In the genomic region with DNA sequence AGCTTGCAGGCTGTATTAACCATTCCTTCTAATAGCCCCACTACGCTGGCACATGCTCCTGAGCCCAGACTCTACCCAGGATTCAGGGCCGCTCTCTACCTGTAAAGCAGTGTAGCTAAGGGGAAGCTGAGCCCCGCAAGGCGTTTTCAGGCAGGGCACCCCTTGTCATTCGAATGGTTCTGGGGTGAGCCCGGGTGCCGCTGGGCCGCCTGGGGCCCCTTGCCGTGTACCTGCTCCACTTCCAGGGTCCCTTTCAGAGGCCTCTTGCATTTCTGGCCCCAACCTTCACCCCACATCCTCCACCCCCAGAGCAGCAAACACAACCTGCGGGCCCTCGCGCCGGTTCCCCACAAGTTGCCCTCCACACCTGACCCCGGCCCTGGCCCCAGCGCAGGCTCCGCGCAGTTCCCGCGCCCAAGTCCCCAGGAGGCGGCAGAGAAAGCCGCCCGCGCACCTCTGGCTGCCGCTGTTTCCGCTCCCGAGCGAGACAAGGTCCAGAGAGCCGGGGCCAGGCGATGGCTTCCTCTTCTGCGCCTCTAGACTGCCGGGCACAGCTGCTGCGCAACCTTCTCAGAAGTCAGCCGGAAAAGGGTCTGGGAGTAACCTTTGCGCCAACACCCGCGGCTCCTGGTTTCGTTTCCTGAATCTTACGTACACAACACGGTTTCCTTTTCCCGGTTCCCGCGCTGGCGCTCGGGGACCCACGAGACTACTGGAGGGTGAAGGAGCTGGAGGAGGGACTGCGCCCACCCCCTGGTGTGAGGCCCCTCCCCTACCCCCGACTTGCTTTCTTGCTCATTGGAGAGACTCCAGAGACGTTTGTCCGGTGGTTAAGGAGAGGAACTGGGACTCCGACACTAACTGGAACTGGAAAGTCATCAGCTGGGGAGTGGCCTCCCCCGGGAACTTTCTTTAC, we compare ENCODE assay signal across 8 cellular contexts. TPM values are rescaled to one million over a fixed set of nuclear protein-coding genes. Genes with fewer than 3 reads are reported as not detected.
A peak's percentile ranks its signal among the peaks of the same experiment; 100 is the strongest.
DNase-seq lines count a peak whose midpoint lies in the region; ATAC-seq and TF ChIP-seq lines count a peak whose summit lies in the region.

TSS of gene PLSCR1 (minus strand) at position 595 of the 916 bp plus-strand sequence. CDS start 8,055 bp downstream, outside the sequence.

- no peaks in the 10 kb centered on the region for H3K27me3 ChIP-seq in KMS-11 (ENCODE audit: insufficient read depth, low read depth)

- peak within 1 kb of the TSS; percentile 77 for H2AFZ ChIP-seq in KMS-11 (ENCODE audit: low read depth)

- no peaks in the 10 kb centered on the region for H4K20me1 ChIP-seq in KMS-11 (ENCODE audit: insufficient read depth)

- peak within 1 kb of the TSS; percentile 97 for H3K4me2 ChIP-seq in KMS-11

- intact Hi-C loops in natural killer cell (cut with micrococcal nuclease), result no loop called here

- TF ChIP-seq CTCF in KMS-11 (conservative IDR thresholded peaks at IDR 0.05; ENCODE audit: low read depth, low read length) (no peak), fibroblast of pulmonary artery (IDR thresholded peaks at IDR 0.05; ENCODE audit: low read length, missing control alignments) (no peak), natural killer cell (IDR thresholded peaks at IDR 0.05) (no peak)

- H3K4me3 Mint-ChIP-seq in natural killer cell, result peak within 1 kb of the TSS; percentile 95

- TF ChIP-seq POLR2A in Raji (IDR thresholded peaks at IDR 0.05; ENCODE audit: insufficient read depth, low read depth, low read length), result peak; percentile 31; the same call in 1 of the 2 replicates

- peaks cover 68 to 71% of the 10 kb centered on the region in 2 donors for H3K4me1 Mint-ChIP-seq in natural killer cell

- H3K4me1 ChIP-seq in KMS-11 (ENCODE audit: low read depth, poor library complexity, severe bottlenecking), result peaks cover 84% of the 10 kb centered on the region

- no peaks in the 10 kb centered on the region for H3K27me3 Mint-ChIP-seq in natural killer cell (ENCODE audit: low read depth in 2 of 2)

- H3K36me3 Mint-ChIP-seq in natural killer cell, result no peaks in the 10 kb centered on the region

- peak within 1 kb of the TSS; percentile 77 for H3K27ac ChIP-seq in KMS-11

- H3K4me3 ChIP-seq in KMS-11 (IDR thresholded peaks at IDR 0.05; ENCODE audit: insufficient read depth, low read depth, low read length), result peak within 1 kb of the TSS; percentile 69
- H3K4me3 ChIP-seq in fibroblast of pulmonary artery (replicated peaks; ENCODE audit: low read depth, low read length), result peak within 1 kb of the TSS; percentile 78

- DNase-seq in EH (ENCODE audit: low read depth) (peak; percentile 97), fibroblast of pulmonary artery (ENCODE audit: low read depth) (peak; percentile 99), natural killer cell (peak; percentile 57)
- DNase-seq in activated T-helper 9 cell treated with anti-CD3 and anti-CD28 coated beads, Interleukin-2, amount 50 U/mL, for 16 hours (ENCODE audit: low read depth), result peak; percentile 42
- DNase-seq in stimulated activated naive CD4-positive, alpha-beta T cell (lab: John Stamatoyannopoulos, UW), result peak; percentile 28 to 65 (median 50)

- H3K9ac ChIP-seq in KMS-11, result peak within 1 kb of the TSS; percentile 85

- no peaks in the 10 kb centered on the region for H3K9me3 Mint-ChIP-seq in natural killer cell

- peak within 1 kb of the TSS; percentile 76 to 97 for H3K27ac Mint-ChIP-seq in natural killer cell

- no peaks in the 10 kb centered on the region for H3K36me3 ChIP-seq in KMS-11 (ENCODE audit: insufficient read depth)

- ATAC-seq in GM21786 (IDR thresholded peaks at IDR 0.05; ENCODE audit: unreplicated experiment), result peak; percentile 83
- ATAC-seq in natural killer cell, result peak; percentile 74 to 88 (median 82)

- H3K79me2 ChIP-seq in KMS-11 (ENCODE audit: insufficient read depth, low read depth), result peaks cover 53% of the 10 kb centered on the region

RNA-seq across cellular contexts. Expression of gene PLSCR1, which starts in this region (rescaled TPM):
- total RNA-seq in natural killer cell, result 10 to 100 TPM; 24.2 to 38.2 (median 35.2) TPM

Comparison
In these comparisons a context has a peak if more than half of its experiments do, and no peak if none do; other contexts are left out.
1. Peak in every context shown above with its lines: DNase-seq, ATAC-seq, H3K4me3 ChIP-seq and H3K27ac ChIP-seq.
2. DNase-seq: peak in every context shown above with its lines; median percentile 99 in fibroblast of pulmonary artery; 97 in EH; 57 in natural killer cell; 50 in stimulated activated naive CD4-positive, alpha-beta T cell; 42 in activated T-helper 9 cell treated with anti-CD3 and anti-CD28 coated beads, Interleukin-2, amount 50 U/mL, for 16 hours.